10 cellular contexts compared by ENCODE assay signal in the genomic region with DNA sequence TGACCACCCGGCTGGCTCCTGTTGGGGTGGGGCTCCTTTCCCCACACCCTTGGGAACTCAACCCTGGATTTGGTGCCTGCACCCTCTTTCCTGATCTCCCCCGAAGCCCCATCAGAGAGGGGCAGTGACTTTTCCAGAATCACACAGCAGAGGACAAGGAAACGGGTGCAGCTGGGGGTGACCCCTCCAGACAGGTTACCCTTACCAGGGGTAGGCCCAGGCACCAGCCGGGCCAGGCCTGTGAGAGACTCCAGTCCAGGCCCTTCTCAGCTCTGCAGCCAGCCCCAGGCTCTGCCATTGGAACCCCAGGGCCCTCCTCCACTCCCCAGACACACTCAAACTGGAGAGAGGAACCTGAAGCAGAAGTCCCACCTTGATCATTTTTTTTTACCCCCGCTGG. TPM values are rescaled to one million over a fixed set of nuclear protein-coding genes. Genes with fewer than 3 reads are reported as not detected.
DNase-seq lines count a peak whose midpoint lies in the region; ATAC-seq, FAIRE-seq and TF ChIP-seq lines count a peak whose summit lies in the region.
"Had no signal": no experiment of that assay in that cellular context is flagged by ENCODE, and none has a peak within 500 bp of the region (broad histone marks: within the 10 kb centered on the region; RNA-seq: fewer than 3 reads in every experiment).

No MANE protein-coding gene starts in this region.

- FAIRE-seq in kidney (lab: Jason Lieb, UNC), result no peak

- DNase-seq in breast epithelium (ENCODE audit: low spot score in 2 of 2) (no peak), kidney (no peak), G401 (ENCODE audit: low spot score) (no peak), NCI-H1930 (lab: John Stamatoyannopoulos, UW) (no peak)
- DNase-seq: NCI-H1092 treated with DMSO at 0.1 percent for 48 hours, trophoblast cell had no signal

- H3K9me3 ChIP-seq in breast epithelium (no peaks in the 10 kb centered on the region), kidney (ENCODE audit: control insufficient read depth in 1 of 2, low read length in 2 of 2) (no peaks in the 10 kb centered on the region)

- TF ChIP-seq POLR2A in breast epithelium (IDR thresholded peaks at IDR 0.05), result no peak

- no peaks in the 10 kb centered on the region for H3K27me3 ChIP-seq in breast epithelium

- H3K4me1 ChIP-seq in breast epithelium (peaks cover 3 to 21% of the 10 kb centered on the region in 2 donors), kidney (ENCODE audit: control insufficient read depth in 1 of 2, insufficient read depth in 1 of 2, low read depth in 1 of 2, low read length in 2 of 2) (peaks cover 0 to 3% of the 10 kb centered on the region in 2 donors)

- H3K36me3 ChIP-seq in breast epithelium (no peaks in the 10 kb centered on the region), kidney (ENCODE audit: control insufficient read depth in 1 of 2, insufficient read depth in 2 of 2, low read length in 2 of 2) (no peaks in the 10 kb centered on the region)

- intact Hi-C loops in breast epithelium (cut with DNase I; ENCODE audit: low total_unique reads), result no loop called here
- intact Hi-C loops in kidney (cut with DNase I), result no loop called here

- H3K27ac ChIP-seq in breast epithelium (peak overlapping the region; percentile 65 to 90), skin epidermis (peak overlapping the region; percentile 7 to 98 (median 86)), kidney (ENCODE audit: low read depth in 2 of 2, low read length in 2 of 2) (peak overlapping the region in 1 of 2 donors; percentile 36)

- TF ChIP-seq CTCF in breast epithelium (IDR thresholded peaks at IDR 0.05), result no peak
- TF ChIP-seq CTCF in kidney (IDR thresholded peaks at IDR 0.05; ENCODE audit: borderline replicate concordance, extremely low read depth, insufficient read depth), result no peak

- H3K9ac ChIP-seq in kidney (ENCODE audit: low read length in 2 of 2), result no peak overlapping the region

- in situ Hi-C loops in G401 (cut with HindIII; ENCODE audit: low sequenced_read_pairs), result no loop called here

- ATAC-seq in GM18498 (IDR thresholded peaks at IDR 0.05; ENCODE audit: unreplicated experiment) (peak; percentile 22), HG03175 (IDR thresholded peaks at IDR 0.05; ENCODE audit: unreplicated experiment) (peak; percentile 26), HG02678 (IDR thresholded peaks at IDR 0.05; ENCODE audit: unreplicated experiment) (no peak)

- H3K4me3 ChIP-seq in breast epithelium, result no peak overlapping the region
- no peak overlapping the region for H3K4me3 ChIP-seq in skin epidermis
- no peak overlapping the region for H3K4me3 ChIP-seq in kidney (ENCODE audit: low read length in 2 of 2)

RNA-seq across cellular contexts. Expression of gene PHYHD1, which starts 19.0 kb away (rescaled TPM):
- total RNA-seq in breast epithelium (10 to 100 TPM; 24.3 to 67.0 (median 44.8) TPM), kidney (59.0 TPM)
- 122 TPM for polyA plus RNA-seq in kidney (ENCODE audit: insufficient read depth, low read depth, low replicate concordance)
- total RNA-seq in G401 (2014; rRNA removed; shearing (Covaris generic)), result 13.8 and 17.6 TPM in 2 replicates

RNA-seq across cellular contexts. Expression of gene LRRC8A, which starts 19.9 kb away (rescaled TPM):
- total RNA-seq in breast epithelium (10 to 100 TPM; 26.1 to 52.7 (median 40.6) TPM), kidney (37.4 TPM)
- polyA plus RNA-seq in kidney (ENCODE audit: insufficient read depth, low read depth, low replicate concordance), result 18.5 TPM
- total RNA-seq in G401 (2014; rRNA removed; shearing (Covaris generic)), result 19.6 and 38.7 TPM in 2 replicates

RNA-seq across cellular contexts. Expression of gene KYAT1, which starts 20.1 kb away (rescaled TPM):
- total RNA-seq in breast epithelium (1 to 10 TPM; 3.0 to 7.6 (median 7.2) TPM), kidney (5.1 TPM)
- polyA plus RNA-seq in kidney (ENCODE audit: insufficient read depth, low read depth, low replicate concordance), result 17.0 TPM
- total RNA-seq in G401 (2014; rRNA removed; shearing (Covaris generic)), result 10.5 and 14.8 TPM in 2 replicates

RNA-seq across cellular contexts. Expression of gene DOLK, which starts 45.6 kb away (rescaled TPM):
- total RNA-seq in breast epithelium, result 10 to 100 TPM; 11.1 to 16.2 (median 14.3) TPM
- total RNA-seq in kidney, result 13.9 TPM
- polyA plus RNA-seq in kidney (ENCODE audit: insufficient read depth, low read depth, low replicate concordance), result 17.0 TPM
- total RNA-seq in G401 (2014; rRNA removed; shearing (Covaris generic)), result 33.7 and 38.6 TPM in 2 replicates

RNA-seq across cellular contexts. Expression of gene NUP188, which starts 45.7 kb away (rescaled TPM):
- total RNA-seq in breast epithelium (10 to 100 TPM; 32.3 to 49.5 (median 36.0) TPM), kidney (27.9 TPM)
- 6.4 TPM for polyA plus RNA-seq in kidney (ENCODE audit: insufficient read depth, low read depth, low replicate concordance)
- total RNA-seq in G401 (2014; rRNA removed; shearing (Covaris generic)), result 33.2 and 68.6 TPM in 2 replicates
